Comparison of ENCODE assay signal across 8 cellular contexts in genomic region chr15:82952156-82953081, GRCh38. TPM values are rescaled to one million over a fixed set of nuclear protein-coding genes. Genes with fewer than 3 reads are reported as not detected.
DNase-seq lines count a peak whose midpoint lies in the region; ATAC-seq, FAIRE-seq and TF ChIP-seq lines count a peak whose summit lies in the region.

Gene HOMER2, minus strand, starts transcription at chr15:82952720. Its CDS starts 185 bp downstream, at chr15:82952535.

- peak within 1 kb of the TSS; percentile 44 for H3K4me3 Mint-ChIP-seq in stimulated activated effector memory CD8-positive, alpha-beta T cell treated with anti-CD3 and anti-CD28 coated beads, Interleukin-12 subunit alpha, Interleukin-12 subunit beta, amount 100 ng/mL, for 72 hours

- peak within 1 kb of the TSS; percentile 89 for H3K4me2 ChIP-seq in A549
- peak within 1 kb of the TSS; percentile 50 for H3K4me2 ChIP-seq in OCI-LY1 (ENCODE audit: low read length)
- H3K4me2 ChIP-seq in mammary epithelial cell (ENCODE audit: insufficient read depth, low read depth, low read length) = peak within 1 kb of the TSS; percentile 99

- 18% methylated on average over 13 of the region's 119 CpGs for WGBS in A549 (ENCODE audit: missing lambda C conversion rate)
- 5% methylated on average over 27 of the region's 119 CpGs for WGBS in mammary epithelial cell (ENCODE audit: low coverage, missing lambda C conversion rate)

- H3K79me2 ChIP-seq in OCI-LY1 (ENCODE audit: insufficient read depth, low read length) = no peaks in the 10 kb centered on the region
- no peaks in the 10 kb centered on the region for H3K79me2 ChIP-seq in mammary epithelial cell (ENCODE audit: insufficient read depth, low read length)

- H3K27ac ChIP-seq in A549 (peak within 1 kb of the TSS; percentile 74 to 90), OCI-LY1 (ENCODE audit: low read depth, low read length, poor library complexity, severe bottlenecking) (no peak within 1 kb of the TSS), mammary epithelial cell (ENCODE audit: insufficient read depth, low read depth, low read length) (no peak within 1 kb of the TSS)

- H3K27ac Mint-ChIP-seq in stimulated activated effector memory CD8-positive, alpha-beta T cell treated with anti-CD3 and anti-CD28 coated beads, Interleukin-12 subunit alpha, Interleukin-12 subunit beta, amount 100 ng/mL, for 72 hours = no peak within 1 kb of the TSS

- no peaks in the 10 kb centered on the region for H3K9me3 Mint-ChIP-seq in stimulated activated effector memory CD8-positive, alpha-beta T cell treated with anti-CD3 and anti-CD28 coated beads, Interleukin-12 subunit alpha, Interleukin-12 subunit beta, amount 100 ng/mL, for 72 hours

- no TSS peak for BruUV-seq in mammary epithelial cell (replicated peaks; lab: Mats Ljungman, UMichigan)

- H3K4me1 Mint-ChIP-seq in stimulated activated effector memory CD8-positive, alpha-beta T cell treated with anti-CD3 and anti-CD28 coated beads, Interleukin-12 subunit alpha, Interleukin-12 subunit beta, amount 100 ng/mL, for 72 hours = no peaks in the 10 kb centered on the region

- H3K9me3 ChIP-seq in A549 = no peaks in the 10 kb centered on the region
- H3K9me3 ChIP-seq in OCI-LY1 (ENCODE audit: low read length) = no peaks in the 10 kb centered on the region
- no peaks in the 10 kb centered on the region for H3K9me3 ChIP-seq in mammary epithelial cell (replicated peaks; ENCODE audit: insufficient read depth, low read length)

- ATAC-seq in A549 (peak; percentile 75 to 88), HG03095 (IDR thresholded peaks at IDR 0.05; ENCODE audit: unreplicated experiment) (no peak)
- ATAC-seq in stimulated activated effector memory CD8-positive, alpha-beta T cell treated with anti-CD3 and anti-CD28 coated beads, Interleukin-12 subunit alpha, Interleukin-12 subunit beta, amount 100 ng/mL, for 72 hours = peak; percentile 57

- POLR2A ChIA-PET in A549 (lab: Yijun Ruan, JAX) = no interaction called here

- dilution Hi-C loops in mammary epithelial cell (cut with HindIII; ENCODE audit: low sequenced_read_pairs) = loop anchor here (5.0 kb wide), 1 partner anchor 35 kb away; the partner anchor contains the start of gene RAMAC

- H3K4me3 ChIP-seq in A549 (peak within 1 kb of the TSS; percentile 75), GM12864 (ENCODE audit: low read depth, low read length) (peak within 1 kb of the TSS; percentile 36), OCI-LY1 (ENCODE audit: low read depth, low read length, poor library complexity, severe bottlenecking) (peak within 1 kb of the TSS; percentile 44), mammary epithelial cell (replicated peaks in 1 of 3; ENCODE audit: insufficient read depth in 1 of 3, low read depth in 2 of 3, low read length in 3 of 3) (peak within 1 kb of the TSS; percentile 53 to 76 (median 66))

- peak in 1 of 2 experiments; percentile 57 for DNase-seq in A549 (ENCODE audit: low read depth in 1 of 2, low spot score in 1 of 2)
- DNase-seq in GM12864 (ENCODE audit: low read depth) = no peak
- DNase-seq in mammary epithelial cell = peak; percentile 29
- DNase-seq in kidney tubule cell (ENCODE audit: low spot score) = peak; percentile 50
- DNase-seq in stimulated activated effector memory CD8-positive, alpha-beta T cell treated with anti-CD3 and anti-CD28 coated beads, Interleukin-12 subunit alpha, Interleukin-12 subunit beta, amount 100 ng/mL, for 72 hours (ENCODE audit: low spot score in 2 of 2) = peak in 1 of 2 donors; percentile 53
- no peak for DNase-seq in NCI-H1048 (lab: John Stamatoyannopoulos, UW)

- no peak for FAIRE-seq in A549 (lab: Jason Lieb, UNC)

- H3F3A ChIP-seq in OCI-LY1 (ENCODE audit: insufficient read depth, low read length) = no peaks in the 10 kb centered on the region

- CTCF ChIA-PET in A549 (lab: Yijun Ruan, JAX) = no interaction called here
- CTCF ChIA-PET in mammary epithelial cell (lab: Charles Lee; ENCODE audit: low non-redundant PET) = no interaction called here

- H3K27me3 ChIP-seq in OCI-LY1 (ENCODE audit: insufficient read depth, low read length) (peaks cover 5% of the 10 kb centered on the region), mammary epithelial cell (ENCODE audit: insufficient read depth, low read length) (peaks cover 4% of the 10 kb centered on the region)

- TF ChIP-seq CTCF in A549 (IDR thresholded peaks at IDR 0.05) (no peak), GM12864 (IDR thresholded peaks at IDR 0.05; ENCODE audit: low read depth, low read length, missing control alignments) (no peak), OCI-LY1 (IDR thresholded peaks at IDR 0.05; ENCODE audit: low read length) (no peak), mammary epithelial cell (conservative IDR thresholded peaks at IDR 0.05 in 1 of 2, IDR thresholded peaks at IDR 0.05 in 1 of 2; ENCODE audit: extremely low read depth in 1 of 2, insufficient read depth in 1 of 2, low read depth in 1 of 2, low read length in 2 of 2) (no peak)

- no peaks in the 10 kb centered on the region for H3K9me2 ChIP-seq in OCI-LY1 (ENCODE audit: low read depth, low read length)

- H3K36me3 Mint-ChIP-seq in stimulated activated effector memory CD8-positive, alpha-beta T cell treated with anti-CD3 and anti-CD28 coated beads, Interleukin-12 subunit alpha, Interleukin-12 subunit beta, amount 100 ng/mL, for 72 hours = no peaks in the 10 kb centered on the region

- H3K9ac ChIP-seq in OCI-LY1 (ENCODE audit: low read length) = no peak within 1 kb of the TSS
- H3K9ac ChIP-seq in mammary epithelial cell (ENCODE audit: insufficient read depth, low read length) = peak within 1 kb of the TSS; percentile 31

- H2AFZ ChIP-seq in OCI-LY1 (ENCODE audit: low read length) (no peak within 1 kb of the TSS), mammary epithelial cell (ENCODE audit: low read depth, low read length) (peak within 1 kb of the TSS; percentile 85)

- no peak for TF ChIP-seq EP300 in A549 (IDR thresholded peaks at IDR 0.05)

- H3K4me1 ChIP-seq in A549 = 0 out of 3 replicates have a peak, but pooled peaks cover 9% of the 10 kb centered on the region
- peaks cover 4% of the 10 kb centered on the region for H3K4me1 ChIP-seq in OCI-LY1 (ENCODE audit: insufficient read depth, low read length, severe bottlenecking)
- peaks cover 5% of the 10 kb centered on the region for H3K4me1 ChIP-seq in mammary epithelial cell (ENCODE audit: insufficient read depth, low read length)

- TF ChIP-seq RAD21 in A549 (conservative IDR thresholded peaks at IDR 0.05 in 1 of 2, IDR thresholded peaks at IDR 0.05 in 1 of 2) = no peak

- H3K36me3 ChIP-seq in OCI-LY1 (ENCODE audit: insufficient read depth, low read length) = no peaks in the 10 kb centered on the region
- no peaks in the 10 kb centered on the region for H3K36me3 ChIP-seq in mammary epithelial cell (ENCODE audit: insufficient read depth, low read length)

- intact Hi-C loops in mammary epithelial cell (cut with micrococcal nuclease) = loop anchor here (5.0 kb wide), 1 partner anchor 35 kb away; the partner anchor contains the start of gene RAMAC

- peak; percentile 38 for TF ChIP-seq POLR2A in A549 (IDR thresholded peaks at IDR 0.05; ENCODE audit: low read length)

- no peaks in the 10 kb centered on the region for H4K20me1 ChIP-seq in OCI-LY1 (ENCODE audit: insufficient read depth, low read length)
- no peaks in the 10 kb centered on the region for H4K20me1 ChIP-seq in mammary epithelial cell (ENCODE audit: insufficient read depth, low read length)

- in situ Hi-C loops in mammary epithelial cell (cut with MboI; ENCODE audit: low sequenced_read_pairs in 2 of 2) = no loop called here

TF ChIP-seq in A549, 52 proteins besides CTCF, POLR2A, EP300 and RAD21:
- TF ChIP-seq HDAC2 (IDR thresholded peaks at IDR 0.05) (no peak), ZFP36 (IDR thresholded peaks at IDR 0.05; ENCODE audit: borderline replicate concordance, partially characterized antibody) (no peak), KDM1A (IDR thresholded peaks at IDR 0.05; ENCODE audit: low read depth) (no peak), MAFK (IDR thresholded peaks at IDR 0.05; ENCODE audit: partially characterized antibody) (no peak), NR3C1 (IDR thresholded peaks at IDR 0.05) (no peak), CBX8 (IDR thresholded peaks at IDR 0.05) (no peak), ZC3H11A (IDR thresholded peaks at IDR 0.05) (no peak), TP53 (CRISPR knock-in tag; IDR thresholded peaks at IDR 0.05) (no peak), NFE2L2 (conservative IDR thresholded peaks at IDR 0.05; ENCODE audit: low read length) (no peak), CEBPB (IDR thresholded peaks at IDR 0.05) (peak; percentile 36 to 61; a peak in 2 of 4 replicates), JUN (IDR thresholded peaks at IDR 0.05) (peak in 1 of 2 experiments; percentile 67; a peak in 3 of 5 replicates), MAX (IDR thresholded peaks at IDR 0.05) (peak; percentile 34; the same call in 1 of the 2 replicates)

RNA-seq across cellular contexts. Expression of gene HOMER2, which starts in this region (rescaled TPM):
- 13.3 and 15.4 TPM in 2 replicates for polyA plus RNA-seq in A549 (2011; rRNA removed)
- polyA plus RNA-seq in A549 (2012; cell fraction: cytosol; rRNA removed) = 10.4 and 10.5 TPM in 2 replicates
- polyA plus RNA-seq in A549 (2012; cell fraction: nucleus; rRNA removed) = 6.7 and 7.3 TPM in 2 replicates
- 9.4 to 11.0 TPM (median 10.2 TPM) in 3 replicates for polyA plus RNA-seq in A549 (2017; fragmentation: RNase III; extraction: RNeasy Plus Mini Kit Qiagen cat#74134 plus additional on column Dnase treatment)
- polyA minus RNA-seq in A549 (2011; rRNA and poly(A)+ RNA removed) = 31.2 and 34.6 TPM in 2 replicates
- 10 to 100 TPM; 22.9 to 30.0 TPM for total RNA-seq in mammary epithelial cell
- polyA plus RNA-seq in mammary epithelial cell = 14.9 TPM
- 1.6 TPM for polyA minus RNA-seq in mammary epithelial cell

Comparison
In these comparisons a context has a peak if more than half of its experiments do, and no peak if none do; other contexts are left out.
1. DNase-seq: peak in mammary epithelial cell (single experiment) and kidney tubule cell (single experiment); none in GM12864 (single experiment) and NCI-H1048 (single experiment).
2. H3K27ac ChIP-seq: peak in A549 (2 of 2); none in OCI-LY1 (single experiment) and mammary epithelial cell (single experiment).
3. Peak in every context shown above with its lines, with median percentiles within 50 percentile points of each other: H3K4me2 ChIP-seq and H3K4me3 ChIP-seq.